Comparison of ENCODE assay signal across 10 cellular contexts in the genomic region with DNA sequence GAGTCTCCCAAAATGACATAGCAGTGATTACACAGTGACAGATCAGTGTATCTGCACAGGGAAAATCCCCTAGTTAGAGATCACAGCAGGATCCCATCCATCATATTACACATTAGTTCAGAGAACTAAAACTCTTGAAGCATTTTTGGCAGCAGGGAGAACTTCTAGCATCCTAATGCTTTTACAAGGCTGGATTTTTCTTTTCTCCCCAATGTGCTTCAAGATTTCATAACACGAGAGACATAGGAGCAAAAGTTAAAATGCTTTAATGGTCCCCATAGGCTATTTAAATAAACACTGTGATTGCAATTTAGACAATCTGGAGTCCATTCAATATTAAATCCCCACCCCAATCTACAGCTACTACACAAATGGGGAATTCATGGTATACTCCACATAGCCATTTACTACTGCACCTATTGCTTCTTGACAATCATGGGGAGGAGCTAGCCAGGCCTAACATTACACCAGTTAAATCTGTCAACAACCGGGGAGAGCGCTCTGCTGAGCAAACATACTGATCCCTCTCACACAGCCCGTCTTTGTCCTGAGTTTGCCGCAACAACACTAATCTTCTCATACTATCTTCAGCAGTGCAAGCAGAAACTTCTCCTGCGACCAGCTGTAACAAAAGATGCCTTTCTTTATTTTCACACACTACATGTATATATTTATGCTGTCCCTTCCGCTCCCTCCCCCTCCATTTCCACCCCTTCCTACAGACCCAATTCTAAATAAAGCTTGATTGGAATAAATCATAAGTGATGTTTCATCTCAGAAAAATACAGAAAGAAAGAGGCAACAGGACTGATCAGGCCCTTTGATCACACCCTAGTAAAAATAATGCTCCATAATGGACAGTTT.
A peak's percentile ranks its signal among the peaks of the same experiment; 100 is the strongest.
DNase-seq lines count a peak whose midpoint lies in the region; ATAC-seq and TF ChIP-seq lines count a peak whose summit lies in the region.
"Had no signal": no experiment of that assay in that cellular context is flagged by ENCODE, and none has a peak within 500 bp of the region (broad histone marks: within the 10 kb centered on the region; RNA-seq: fewer than 3 reads in every experiment).

No MANE protein-coding gene starts in this region.

- TF ChIP-seq CTCF in A673 (conservative IDR thresholded peaks at IDR 0.05; ENCODE audit: low read depth, low read length), result no peak

- H3K27me3 ChIP-seq in A673 (replicated peaks; ENCODE audit: insufficient read depth, low read depth, low read length, poor library complexity) (no peaks in the 10 kb centered on the region), SJCRH30 (no peaks in the 10 kb centered on the region)

- no peaks in the 10 kb centered on the region for H3K36me3 ChIP-seq in A673 (ENCODE audit: insufficient read depth, low read length, poor library complexity, severe bottlenecking)
- no peaks in the 10 kb centered on the region for H3K36me3 ChIP-seq in SJCRH30

- H3K27ac ChIP-seq in A673 (ENCODE audit: low read depth, low read length, poor library complexity, severe bottlenecking), result peak overlapping the region; percentile 60
- H3K27ac ChIP-seq in SJCRH30, result peak overlapping the region; percentile 83

- no peak for ATAC-seq in esophagus mucosa

- CTCF ChIA-PET in A673 (lab: Charles Lee), result no interaction called here

- POLR2A ChIA-PET in A673 (lab: Charles Lee; ENCODE audit: low non-redundant PET), result no interaction called here

- H3K4me1 ChIP-seq in A673 (ENCODE audit: insufficient read depth, low read length, poor library complexity, severe bottlenecking) (peaks cover 30% of the 10 kb centered on the region), SJCRH30 (peaks cover 28% of the 10 kb centered on the region)

- BruUV-seq in A673 (replicated peaks; lab: Mats Ljungman, UMichigan), result no TSS peak

- intact Hi-C loops in A673 (cut with micrococcal nuclease; ENCODE audit: unreplicated experiment), result no loop called here

- H3K4me3 ChIP-seq in A673 (ENCODE audit: low read depth, low read length, poor library complexity, severe bottlenecking), result no peak overlapping the region
- peak overlapping the region; percentile 41 for H3K4me3 ChIP-seq in SJCRH30

- DNase-seq in A673 (ENCODE audit: low spot score) (peak; percentile 77), NCI-H1092 treated with DMSO at 0.1 percent for 48 hours (lab: John Stamatoyannopoulos, UW) (peak; percentile 10), SJCRH30 (peak; percentile 84 to 93), iPS-NIHi7 (ENCODE audit: extremely low spot score) (peak; percentile 54), cerebellar cortex (ENCODE audit: low spot score) (no peak), HCEC 1CT (no peak), dedifferentiated amniotic fluid mesenchymal stem cell (ENCODE audit: extremely low spot score) (no peak)
- DNase-seq: activated CD4-positive, CD25-positive, alpha-beta regulatory T cell treated with anti-CD3 and anti-CD28 coated beads, Interleukin-2, amount 50 U/mL, for 72 hours; activated naive CD4-positive, alpha-beta T cell had no signal

- H3K9me3 ChIP-seq in A673 (ENCODE audit: low read depth, low read length, poor library complexity, severe bottlenecking), result no peaks in the 10 kb centered on the region
- H3K9me3 ChIP-seq in SJCRH30 (replicated peaks), result no peaks in the 10 kb centered on the region

Comparison
In these comparisons a context has a peak if more than half of its experiments do, and no peak if none do; other contexts are left out.
1. DNase-seq: peak in A673 (single experiment), NCI-H1092 treated with DMSO at 0.1 percent for 48 hours (single experiment), SJCRH30 (2 of 2) and iPS-NIHi7 (single experiment); none in cerebellar cortex (single experiment), HCEC 1CT (single experiment) and dedifferentiated amniotic fluid mesenchymal stem cell (single experiment).